ENCODE assay signal across 26 cellular contexts in the genomic region with DNA sequence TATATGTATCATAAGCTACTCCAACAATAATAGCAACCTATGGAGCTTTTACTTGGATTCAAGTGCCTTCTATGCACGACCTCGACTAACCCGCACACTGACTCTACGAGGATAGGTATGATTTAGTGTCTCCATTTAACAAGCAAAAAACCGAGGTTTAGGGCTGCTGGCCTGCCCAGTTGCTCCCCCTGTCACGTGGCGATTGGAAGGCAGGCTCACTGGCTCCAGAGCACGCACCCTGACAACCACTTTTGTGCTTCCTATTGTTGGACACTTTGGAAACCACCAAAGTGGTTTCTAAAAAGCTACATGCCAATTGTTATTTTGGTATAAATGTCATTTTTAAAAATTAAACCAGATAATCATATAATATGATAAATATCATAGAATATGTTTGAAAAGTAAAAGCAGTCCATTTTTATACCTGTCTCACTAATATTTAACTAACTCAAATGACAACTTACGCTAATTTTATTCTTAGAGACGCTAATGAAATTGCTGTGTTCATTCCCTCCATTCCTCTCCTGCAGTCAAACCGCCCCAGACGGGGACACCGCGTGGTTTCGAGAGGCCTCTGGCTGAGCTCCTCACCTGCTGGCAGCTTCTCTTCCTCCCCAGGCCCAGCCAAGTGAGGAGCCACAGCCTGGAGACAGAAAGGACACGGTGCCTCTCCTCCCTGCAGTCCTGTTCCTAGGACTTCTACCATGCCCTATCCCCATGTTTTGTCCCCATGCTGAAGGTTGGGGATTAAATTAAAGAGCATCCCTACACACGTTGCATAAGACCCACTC.
"Had no signal": no experiment of that assay in that cellular context is flagged by ENCODE, and none has a peak within 500 bp of the region (broad histone marks: within the 10 kb centered on the region; RNA-seq: fewer than 3 reads in every experiment).

No MANE protein-coding gene starts in this region.

- H3K9me3 ChIP-seq: breast epithelium, colonic mucosa, left lung, mucosa of descending colon, neutrophil, thoracic aorta, uterus had no signal

- H3K27ac ChIP-seq: breast epithelium, colonic mucosa, left lung, neutrophil, skin epidermis, thoracic aorta, uterus had no signal

- H3K4me3 ChIP-seq: breast epithelium, colonic mucosa, left lung, lung, mucosa of descending colon, skin epidermis, thoracic aorta, uterus had no signal

- H3K27me3 ChIP-seq: breast epithelium, colonic mucosa, left lung, uterus had no signal

- H3K36me3 ChIP-seq: breast epithelium, colonic mucosa, left lung, neutrophil, thoracic aorta, uterus had no signal

- DNase-seq: activated CD4-positive, alpha-beta memory T cell treated with anti-CD3 and anti-CD28 coated beads, Interleukin-2, amount 10 ng/mL, durations not matched to agents 7 days and 5 days; activated CD4-positive, alpha-beta T cell treated with anti-CD3 and anti-CD28 coated beads for 1 hour; activated CD4-positive, alpha-beta T cell treated with anti-CD3 and anti-CD28 coated beads, Interleukin-2, amount 10 ng/mL, durations not matched to agents 7 days and 5 days; activated naive CD4-positive, alpha-beta T cell; activated T-cell treated with anti-CD3 and anti-CD28 coated beads, Interleukin-2, amount 50 U/mL, for 72 hours; colonic mucosa; effector CD8-positive, alpha-beta T cell; hypothalamus; kidney glomerular epithelial cell; left lung; mesendoderm; mucosa of descending colon; retina; stimulated activated CD4-positive, alpha-beta T cell treated with anti-CD3 and anti-CD28 coated beads, Interleukin-12 subunit alpha, Interleukin-12 subunit beta, amount 100 ng/mL, for 4 hours; stimulated activated CD4-positive, alpha-beta T cell treated with anti-CD3 and anti-CD28 coated beads, Interleukin-4, amount 100 ng/mL, for 1 hour; T-helper 2 cell; uterus had no signal

- ATAC-seq: activated naive CD4-positive, alpha-beta T cell treated with anti-CD3 and anti-CD28 coated beads, Interleukin-2, amount 50 U/mL, for 72 hours; activated T-cell treated with anti-CD3 and anti-CD28 coated beads, Interleukin-2, amount 50 U/mL, for 72 hours; left lung; mucosa of descending colon; natural killer cell treated with Interleukin-12 subunit alpha and Interleukin-12 subunit beta and Interleukin-15 and Interleukin-18, amount 100 ng/mL, for 72 hours; sciatic nerve had no signal

- H3K4me1 ChIP-seq: breast epithelium, colonic mucosa, left lung had no signal

- FAIRE-seq: frontal cortex had no signal
